Comparison of ENCODE assay signal across 33 cellular contexts in genomic region chr16:80552277-80552676, GRCh38. TPM values are rescaled to one million over a fixed set of nuclear protein-coding genes. Genes with fewer than 3 reads are reported as not detected.
"Had no signal": no experiment of that assay in that cellular context is flagged by ENCODE, and none has a peak within 500 bp of the region (broad histone marks: within the 10 kb centered on the region; RNA-seq: fewer than 3 reads in every experiment).

No MANE protein-coding gene starts in this region.

- H3K4me3 Mint-ChIP-seq: activated naive CD4-positive, alpha-beta T cell treated with anti-CD3 and anti-CD28 coated beads for 36 hours; activated naive CD8-positive, alpha-beta T cell treated with anti-CD3 and anti-CD28 coated beads for 36 hours; activated T-helper 1 cell treated with anti-CD3 and anti-CD28 coated beads, Interleukin-12 subunit alpha, Interleukin-12 subunit beta, Interleukin-2, Interleukin-4 antibody, amounts not matched to agents 30 ng/mL and 10 ng/mL and 1 ng/mL, durations not matched to agents 14 hours and 24 hours and 36 hours; naive thymus-derived CD8-positive, alpha-beta T cell; neural crest cell had no signal

- H3K27ac ChIP-seq: adrenal gland, body of pancreas, cardiac muscle cell, esophagus squamous epithelium, gastrocnemius medialis, hepatocyte, parathyroid adenoma, right atrium auricular region, tibial nerve, WERI-Rb-1 had no signal

- H3K27ac Mint-ChIP-seq: activated naive CD4-positive, alpha-beta T cell treated with anti-CD3 and anti-CD28 coated beads for 36 hours; activated naive CD8-positive, alpha-beta T cell treated with anti-CD3 and anti-CD28 coated beads for 36 hours; activated T-helper 1 cell treated with anti-CD3 and anti-CD28 coated beads, Interleukin-12 subunit alpha, Interleukin-12 subunit beta, Interleukin-2, Interleukin-4 antibody, amounts not matched to agents 30 ng/mL and 10 ng/mL and 1 ng/mL, durations not matched to agents 14 hours and 24 hours and 36 hours had no signal

- H3K36me3 Mint-ChIP-seq: activated naive CD8-positive, alpha-beta T cell treated with anti-CD3 and anti-CD28 coated beads for 36 hours; naive thymus-derived CD8-positive, alpha-beta T cell had no signal

- H3K4me3 ChIP-seq: adrenal gland, body of pancreas, cardiac muscle cell, esophagus squamous epithelium, gastrocnemius medialis, hepatocyte, right atrium auricular region, tibial nerve had no signal

- H3K27me3 Mint-ChIP-seq: activated naive CD8-positive, alpha-beta T cell treated with anti-CD3 and anti-CD28 coated beads for 36 hours had no signal

- H3K4me1 ChIP-seq: adrenal gland, body of pancreas, gastrocnemius medialis, parathyroid adenoma, right atrium auricular region, tibial nerve had no signal

- H3K36me3 ChIP-seq: adrenal gland, cardiac muscle cell, esophagus squamous epithelium, gastrocnemius medialis, right atrium auricular region, tibial nerve, WERI-Rb-1 had no signal

- H3K4me1 Mint-ChIP-seq: neural crest cell had no signal

- H3K79me2 ChIP-seq: hepatocyte, parathyroid adenoma had no signal

- H3K9me3 Mint-ChIP-seq: activated naive CD4-positive, alpha-beta T cell treated with anti-CD3 and anti-CD28 coated beads for 36 hours; activated naive CD8-positive, alpha-beta T cell treated with anti-CD3 and anti-CD28 coated beads for 36 hours; activated T-helper 1 cell treated with anti-CD3 and anti-CD28 coated beads, Interleukin-12 subunit alpha, Interleukin-12 subunit beta, Interleukin-2, Interleukin-4 antibody, amounts not matched to agents 30 ng/mL and 10 ng/mL and 1 ng/mL, durations not matched to agents 14 hours and 24 hours and 36 hours; naive thymus-derived CD8-positive, alpha-beta T cell; neural crest cell had no signal

- H3K4me2 ChIP-seq: hepatocyte had no signal

- ATAC-seq: activated CD4-positive, CD25-positive, alpha-beta regulatory T cell treated with anti-CD3 and anti-CD28 coated beads, Interleukin-2, amount 50 U/mL, for 24 hours; body of pancreas; gastrocnemius medialis; left cardiac atrium; left ventricle myocardium superior; naive thymus-derived CD8-positive, alpha-beta T cell had no signal

- H3K27me3 ChIP-seq: adrenal gland, body of pancreas, cardiac muscle cell, gastrocnemius medialis, hepatocyte, right atrium auricular region, tibial nerve had no signal

- DNase-seq: activated CD4-positive, alpha-beta T cell treated with anti-CD3 and anti-CD28 coated beads for 48 hours; activated CD4-positive, alpha-beta T cell treated with anti-CD3 and anti-CD28 coated beads, Interleukin-2, amount 50 U/mL, for 48 hours; activated CD8-positive, alpha-beta memory T cell treated with anti-CD3 and anti-CD28 coated beads, Interleukin-2, amount 50 U/mL, for 4 hours; activated effector memory CD4-positive, alpha-beta T cell treated with anti-CD3 and anti-CD28 coated beads, Interleukin-2, amount 50 U/mL, for 16 hours; activated naive CD4-positive, alpha-beta T cell treated with anti-CD3 and anti-CD28 coated beads for 36 hours; activated naive CD8-positive, alpha-beta T cell treated with anti-CD3 and anti-CD28 coated beads for 36 hours; activated T-cell treated with anti-CD3 and anti-CD28 coated beads, Interleukin-2, amount 50 U/mL, for 1 hour; adrenal gland; aorta; body of pancreas; cortex of kidney; esophagus squamous epithelium; gastrocnemius medialis; glutamatergic neuron; islet precursor cell; left cardiac atrium; left ventricle myocardium superior; naive thymus-derived CD8-positive, alpha-beta T cell; occipital lobe; stimulated activated CD4-positive, alpha-beta T cell treated with anti-CD3 and anti-CD28 coated beads, Interleukin-15, amount 100 ng/mL, for 24 hours; stimulated activated CD4-positive, alpha-beta T cell treated with anti-CD3 and anti-CD28 coated beads, Interleukin-2, amount 100 ng/mL, for 24 hours; stimulated activated naive CD4-positive, alpha-beta T cell; WERI-Rb-1 had no signal

- H2AFZ ChIP-seq: hepatocyte, parathyroid adenoma had no signal

RNA-seq across cellular contexts. Expression of gene DYNLRB2, which starts 11.5 kb away (rescaled TPM):
- total RNA-seq: activated naive CD4-positive, alpha-beta T cell treated with anti-CD3 and anti-CD28 coated beads for 36 hours; activated T-helper 1 cell treated with anti-CD3 and anti-CD28 coated beads, Interleukin-12 subunit alpha, Interleukin-12 subunit beta, Interleukin-2, Interleukin-4 antibody, amounts not matched to agents 30 ng/mL and 10 ng/mL and 1 ng/mL, durations not matched to agents 14 hours and 24 hours and 36 hours; aorta; body of pancreas; cardiac muscle cell; endothelial cell of umbilical vein; gastrocnemius medialis; hepatocyte; left cardiac atrium; left ventricle myocardium superior; neural crest cell; pulmonary artery endothelial cell; right atrium auricular region had no signal
- polyA plus RNA-seq: endothelial cell of umbilical vein had no signal
